8 cellular contexts compared by ENCODE assay signal in genomic region chr20:49384437-49385434, GRCh38.
DNase-seq lines count a peak whose midpoint lies in the region; ATAC-seq and TF ChIP-seq lines count a peak whose summit lies in the region.

No MANE protein-coding gene starts in this region.

- no peak overlapping the region for H4K12ac ChIP-seq in trophoblast cell (ENCODE audit: low read depth, low read length)

- TF ChIP-seq POLR2A in upper lobe of left lung (IDR thresholded peaks at IDR 0.05) = no peak

- no peaks in the 10 kb centered on the region for H3K4me1 Mint-ChIP-seq in activated T-helper 17 cell treated with anti-CD3 and anti-CD28 coated beads, Interleukin-2, amount 50 U/mL, for 72 hours

- H3K4me3 ChIP-seq in trophoblast cell (ENCODE audit: low read depth, low read length) (no peak overlapping the region), upper lobe of left lung (no peak overlapping the region)

- TF ChIP-seq EP300 in upper lobe of left lung (IDR thresholded peaks at IDR 0.05) = no peak

- peak; percentile 70 for DNase-seq in COLO668 (lab: John Stamatoyannopoulos, UW; ENCODE audit: unreplicated experiment)
- DNase-seq in HuH-7.5 (ENCODE audit: low spot score) = peak; percentile 64
- peak; percentile 53 for DNase-seq in RKO (ENCODE audit: low spot score)
- DNase-seq in foreskin keratinocyte = no peak
- DNase-seq in trophoblast cell = peak; percentile 45 to 80
- peak in 1 of 2 donors; percentile 23 for DNase-seq in upper lobe of left lung

- no peak overlapping the region for H3K9ac ChIP-seq in trophoblast cell (ENCODE audit: low read length)

- no CpG with 5 or more reads among the region's 16 CpGs for WGBS in trophoblast cell (ENCODE audit: extremely low coverage, insufficient coverage, insufficient read length)
- WGBS in upper lobe of left lung, 2 donors = 46 to 48% methylated on average over 16 of the region's 16 CpGs

- no peak overlapping the region for H3K4me3 Mint-ChIP-seq in activated T-helper 17 cell treated with anti-CD3 and anti-CD28 coated beads, Interleukin-2, amount 50 U/mL, for 72 hours

- no peak overlapping the region for H2BK12ac ChIP-seq in trophoblast cell (ENCODE audit: low read length)

- no peak overlapping the region for H2BK120ac ChIP-seq in trophoblast cell (ENCODE audit: insufficient read depth, low read length, poor library complexity)

- H4K91ac ChIP-seq in trophoblast cell (ENCODE audit: low read depth, low read length) = no peak overlapping the region

- no peaks in the 10 kb centered on the region for H3K36me3 ChIP-seq in trophoblast cell (ENCODE audit: control insufficient read depth in 1 of 2, insufficient read depth in 2 of 2, low read length in 2 of 2)
- no peaks in the 10 kb centered on the region for H3K36me3 ChIP-seq in upper lobe of left lung

- H3K23ac ChIP-seq in trophoblast cell (ENCODE audit: low read length) = no peak overlapping the region

- H2AK5ac ChIP-seq in trophoblast cell (ENCODE audit: low read length) = no peak overlapping the region

- H3K18ac ChIP-seq in trophoblast cell (ENCODE audit: low read length) = no peak overlapping the region

- H3K27me3 Mint-ChIP-seq in activated T-helper 17 cell treated with anti-CD3 and anti-CD28 coated beads, Interleukin-2, amount 50 U/mL, for 72 hours = peaks cover 32% of the 10 kb centered on the region

- H3K14ac ChIP-seq in trophoblast cell (ENCODE audit: low read length) = no peak overlapping the region

- H3K4me1 ChIP-seq in foreskin keratinocyte (peaks cover 11% of the 10 kb centered on the region), trophoblast cell (ENCODE audit: control insufficient read depth in 1 of 2, insufficient read depth in 2 of 2, low read length in 2 of 2) (peaks cover 5 to 14% of the 10 kb centered on the region in 2 experiments), upper lobe of left lung (no peaks in the 10 kb centered on the region)

- H3K4me2 ChIP-seq in trophoblast cell (ENCODE audit: low read length) = no peak overlapping the region

- H4K8ac ChIP-seq in trophoblast cell (ENCODE audit: low read depth, low read length) = no peak overlapping the region

- ATAC-seq in activated T-helper 17 cell treated with anti-CD3 and anti-CD28 coated beads, Interleukin-2, amount 50 U/mL, for 72 hours (replicated peaks) = peak; percentile 65
- ATAC-seq in foreskin keratinocyte = no peak
- ATAC-seq in upper lobe of left lung (ENCODE audit: low FRiP score in 2 of 2) = peak; percentile 50 to 62
- ATAC-seq in GM19395 (IDR thresholded peaks at IDR 0.05; ENCODE audit: unreplicated experiment) = no peak

- H3K79me1 ChIP-seq in trophoblast cell (ENCODE audit: low read length) = peaks cover 2% of the 10 kb centered on the region

- H3K9me3 ChIP-seq in trophoblast cell (ENCODE audit: insufficient read depth, low read depth, low read length) (no peaks in the 10 kb centered on the region), upper lobe of left lung (no peaks in the 10 kb centered on the region)

- H3K36me3 Mint-ChIP-seq in activated T-helper 17 cell treated with anti-CD3 and anti-CD28 coated beads, Interleukin-2, amount 50 U/mL, for 72 hours (ENCODE audit: low read depth) = no peaks in the 10 kb centered on the region

- H3K4ac ChIP-seq in trophoblast cell (ENCODE audit: low read depth, low read length) = no peak overlapping the region

- no peak overlapping the region for H3K27ac Mint-ChIP-seq in activated T-helper 17 cell treated with anti-CD3 and anti-CD28 coated beads, Interleukin-2, amount 50 U/mL, for 72 hours

- H2AFZ ChIP-seq in trophoblast cell (ENCODE audit: insufficient read depth, low read length, poor library complexity) = no peak overlapping the region

- no peak overlapping the region for H3K27ac ChIP-seq in foreskin keratinocyte
- H3K27ac ChIP-seq in trophoblast cell (ENCODE audit: low read depth, low read length) = no peak overlapping the region
- H3K27ac ChIP-seq in upper lobe of left lung = no peak overlapping the region

- H2BK5ac ChIP-seq in trophoblast cell (ENCODE audit: low read depth, low read length, poor library complexity) = no peak overlapping the region

- no peaks in the 10 kb centered on the region for H3K9me3 Mint-ChIP-seq in activated T-helper 17 cell treated with anti-CD3 and anti-CD28 coated beads, Interleukin-2, amount 50 U/mL, for 72 hours

- peaks cover 12% of the 10 kb centered on the region for H3K27me3 ChIP-seq in foreskin keratinocyte
- no peaks in the 10 kb centered on the region for H3K27me3 ChIP-seq in trophoblast cell (ENCODE audit: insufficient read depth, low read length)
- no peaks in the 10 kb centered on the region for H3K27me3 ChIP-seq in upper lobe of left lung

- TF ChIP-seq CTCF in foreskin keratinocyte (conservative IDR thresholded peaks at IDR 0.05) (peak; percentile 63), upper lobe of left lung (IDR thresholded peaks at IDR 0.05) (peak; percentile 27 to 68 (median 38))

- H3K79me2 ChIP-seq in trophoblast cell (ENCODE audit: control insufficient read depth, insufficient read depth, low read length, poor library complexity) = no peaks in the 10 kb centered on the region

Comparison
In these comparisons a context has a peak if more than half of its experiments do, and no peak if none do; other contexts are left out.
1. DNase-seq: peak in COLO668 (single experiment), HuH-7.5 (single experiment), RKO (single experiment) and trophoblast cell (2 of 2); none in foreskin keratinocyte (0 of 2).
2. ATAC-seq: peak in activated T-helper 17 cell treated with anti-CD3 and anti-CD28 coated beads, Interleukin-2, amount 50 U/mL, for 72 hours (single experiment) and upper lobe of left lung (2 of 2); none in foreskin keratinocyte (single experiment) and GM19395 (single experiment).